Comparison of ENCODE assay signal across 21 cellular contexts in the genomic region with DNA sequence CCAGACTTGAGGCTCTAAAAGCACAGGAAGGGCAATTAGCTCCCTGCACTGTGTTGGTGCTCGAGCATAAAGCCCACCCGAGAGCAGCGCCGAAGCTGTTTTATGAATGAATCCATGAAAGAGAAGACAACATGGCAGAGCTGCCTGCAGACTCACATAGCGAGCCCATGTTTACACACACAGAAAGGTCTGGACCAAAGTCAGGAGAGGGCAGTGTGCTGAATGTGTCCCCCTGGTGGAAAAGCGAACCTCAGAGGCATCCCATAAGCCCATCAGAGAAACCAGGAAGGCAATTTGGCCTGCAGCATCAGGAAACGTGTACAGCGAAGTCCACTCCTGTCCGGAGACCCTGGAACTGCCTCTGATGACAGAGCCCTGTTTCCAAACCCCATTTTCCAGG. TPM values are rescaled to one million over a fixed set of nuclear protein-coding genes. Genes with fewer than 3 reads are reported as not detected.
DNase-seq lines count a peak whose midpoint lies in the region; ATAC-seq and TF ChIP-seq lines count a peak whose summit lies in the region.
"Had no signal": no experiment of that assay in that cellular context is flagged by ENCODE, and none has a peak within 500 bp of the region (broad histone marks: within the 10 kb centered on the region; RNA-seq: fewer than 3 reads in every experiment).

No MANE protein-coding gene starts in this region.

- H3K4me2 ChIP-seq in PC-9 = peak overlapping the region; percentile 58

- ATAC-seq in GM18909 (IDR thresholded peaks at IDR 0.05; ENCODE audit: poor library complexity, unreplicated experiment) = no peak
- ATAC-seq: activated CD8-positive, alpha-beta T cell treated with anti-CD3 and anti-CD28 coated beads for 36 hours; activated naive CD8-positive, alpha-beta T cell treated with anti-CD3 and anti-CD28 coated beads, Interleukin-2, amount 50 U/mL, for 24 hours; effector memory CD8-positive, alpha-beta T cell; gastroesophageal sphincter had no signal

- H3K9me3 ChIP-seq in PC-9 (ENCODE audit: insufficient read depth, low read depth) = no peaks in the 10 kb centered on the region
- H3K9me3 ChIP-seq: gastroesophageal sphincter, upper lobe of left lung had no signal

- no TSS peak for BruUV-seq in PC-9 (replicated peaks; lab: Mats Ljungman, UMichigan)

- H3K4me3 ChIP-seq in PC-9 (no peak overlapping the region), epithelial cell of proximal tubule (ENCODE audit: low read depth, low read length) (no peak overlapping the region), retinal pigment epithelial cell (ENCODE audit: low read length) (no peak overlapping the region)
- H3K4me3 ChIP-seq: gastroesophageal sphincter, GM23248, upper lobe of left lung had no signal

- no peaks in the 10 kb centered on the region for H4K20me1 ChIP-seq in PC-9 (ENCODE audit: insufficient read depth)

- peaks cover 22% of the 10 kb centered on the region for H3F3A ChIP-seq in PC-9 (ENCODE audit: insufficient read depth, low read depth)

- POLR2A ChIA-PET in PC-9 (lab: Charles Lee; ENCODE audit: unreplicated experiment) = interaction anchor here (0.6 kb wide), 1 partner anchor 1886 kb away, joined by 4 read pairs; no protein-coding TSS in a partner anchor

- H3K36me3 ChIP-seq in PC-9 (ENCODE audit: low read depth) = no peaks in the 10 kb centered on the region
- H3K36me3 ChIP-seq: gastroesophageal sphincter, upper lobe of left lung had no signal

- CTCF ChIA-PET in PC-9 (lab: Charles Lee) = interaction anchor here (1.7 kb wide), 1 partner anchor 8 kb away, joined by 7 read pairs; no protein-coding TSS in a partner anchor

- TF ChIP-seq CTCF in PC-9 (conservative IDR thresholded peaks at IDR 0.05) (no peak), epithelial cell of proximal tubule (conservative IDR thresholded peaks at IDR 0.05; ENCODE audit: low read depth, low read length) (peak; percentile 21), retinal pigment epithelial cell (conservative IDR thresholded peaks at IDR 0.05; ENCODE audit: low read depth, low read length) (peak; percentile 37)

- no peaks in the 10 kb centered on the region for H3K79me2 ChIP-seq in PC-9 (ENCODE audit: low read depth)

- H3K4me1 ChIP-seq in PC-9 (replicated peaks; ENCODE audit: insufficient read depth) = peaks cover 25% of the 10 kb centered on the region

- H3K27me3 ChIP-seq in PC-9 (ENCODE audit: insufficient read depth, low read depth) = no peaks in the 10 kb centered on the region
- H3K27me3 ChIP-seq: gastroesophageal sphincter, upper lobe of left lung had no signal

- H3K9me2 ChIP-seq in PC-9 (ENCODE audit: insufficient read depth) = no peaks in the 10 kb centered on the region

- DNase-seq in DMS 273 (lab: John Stamatoyannopoulos, UW; ENCODE audit: unreplicated experiment) (peak; percentile 7), DMS 273 treated with DMSO at 0.1 percent for 48 hours (lab: John Stamatoyannopoulos, UW) (no peak), PC-9 (no peak), epithelial cell of proximal tubule (ENCODE audit: low read depth) (no peak), retinal pigment epithelial cell (ENCODE audit: low read depth) (no peak), inferior parietal cortex (ENCODE audit: extremely low spot score) (no peak), retina (no peak)
- DNase-seq: activated CD8-positive, alpha-beta T cell treated with anti-CD3 and anti-CD28 coated beads for 36 hours; activated naive CD8-positive, alpha-beta T cell treated with anti-CD3 and anti-CD28 coated beads, Interleukin-2, amount 50 U/mL, for 24 hours; central memory CD4-positive, alpha-beta T cell; effector memory CD8-positive, alpha-beta T cell; GM23248; naive B cell; NCI-H2081; NCI-H524 treated with DMSO at 0.1 percent for 48 hours; upper lobe of left lung had no signal

- H3K27ac ChIP-seq in PC-9 = peak overlapping the region; percentile 58
- H3K27ac ChIP-seq: 22Rv1, GM23248, upper lobe of left lung had no signal

- H2AFZ ChIP-seq in PC-9 = no peak overlapping the region
- H2AFZ ChIP-seq: GM23248 had no signal

- intact Hi-C loops in PC-9 (cut with micrococcal nuclease; ENCODE audit: unreplicated experiment) = no loop called here

RNA-seq across cellular contexts. Expression of a gene that starts 37.1 kb away (rescaled TPM):
- total RNA-seq in PC-9 (2021) (not detected in 2 replicates), epithelial cell of proximal tubule (not detected in 2 replicates)
- total RNA-seq: activated CD8-positive, alpha-beta T cell treated with anti-CD3 and anti-CD28 coated beads for 36 hours; activated T-helper 1 cell treated with anti-CD3 and anti-CD28 coated beads, Interleukin-12 subunit alpha, Interleukin-12 subunit beta, Interleukin-2, Interleukin-4 antibody, amounts not matched to agents 30 ng/mL and 10 ng/mL and 1 ng/mL, durations not matched to agents 14 hours and 24 hours and 36 hours; GM23248; lower leg skin had no signal

RNA-seq across cellular contexts. Expression of a gene that starts 54.5 kb away (rescaled TPM):
- total RNA-seq in PC-9 (2021) (30.8 and 36.5 TPM in 2 replicates), epithelial cell of proximal tubule (10.3 and 11.7 TPM in 2 replicates)
